Comparison of ENCODE assay signal across 8 cellular contexts in genomic region chr22:19178659-19179471, GRCh38. TPM values are rescaled to one million over a fixed set of nuclear protein-coding genes. Genes with fewer than 3 reads are reported as not detected.
DNase-seq lines count a peak whose midpoint lies in the region; ATAC-seq and TF ChIP-seq lines count a peak whose summit lies in the region.

Gene SLC25A1, minus strand, starts transcription at chr22:19178736. Its CDS starts 63 bp downstream, at chr22:19178673.

- H3K27me3 ChIP-seq in heart left ventricle (no peaks in the 10 kb centered on the region), transverse colon (no peaks in the 10 kb centered on the region)

- H3K36me3 ChIP-seq in heart left ventricle, result peaks cover 0 to 5% (median 0%) of the 10 kb centered on the region in 9 donors
- H3K36me3 ChIP-seq in transverse colon, result no peaks in the 10 kb centered on the region

- TF ChIP-seq EP300 in transverse colon (IDR thresholded peaks at IDR 0.05; ENCODE audit: low read depth), result no peak

- DNase-seq in GM10266 (ENCODE audit: extremely low spot score) (peak; percentile 98), NCI-H1092 (lab: John Stamatoyannopoulos, UW) (peak; percentile 68), T-helper 1 cell (peak; percentile 59 to 86 (median 66)), heart left ventricle (peak; percentile 92 to 97 (median 94)), posterior cingulate gyrus (peak; percentile 83 to 99 (median 92)), transverse colon (peak; percentile 96)

- WGBS in adipose tissue, 3 donors, result 1% methylated on average over 65 to 84 of the region's 84 CpGs
- WGBS in heart left ventricle, 4 donors, result 1% methylated on average over 24 to 84 of the region's 84 CpGs
- WGBS in transverse colon (ENCODE audit: low coverage in 1 of 2), 2 donors, result 1% methylated on average over 32 of the region's 84 CpGs; no CpG with 5 or more reads in 1 of the 2 donors

- peaks cover 8 to 47% (median 31%) of the 10 kb centered on the region in 12 donors for H3K4me1 ChIP-seq in heart left ventricle
- peaks cover 10 to 31% (median 27%) of the 10 kb centered on the region in 4 donors for H3K4me1 ChIP-seq in transverse colon

- ATAC-seq in HG02588 (IDR thresholded peaks at IDR 0.05; ENCODE audit: unreplicated experiment) (peak; percentile 64), heart left ventricle (peak; percentile 81 to 91 (median 89))

- TF ChIP-seq CTCF in GM10266 (IDR thresholded peaks at IDR 0.05; ENCODE audit: control insufficient read depth, insufficient read depth, low read depth, missing control alignments) (no peak), heart left ventricle (IDR thresholded peaks at IDR 0.05) (no peak), transverse colon (IDR thresholded peaks at IDR 0.05) (no peak)

- H3K9me3 ChIP-seq in heart left ventricle (no peaks in the 10 kb centered on the region), transverse colon (no peaks in the 10 kb centered on the region)

- intact Hi-C loops in heart left ventricle (cut with DNase I), result loop anchor here in 3 of 10 donors (5.0 kb wide), 4 partner anchors 37 to 298 kb away; partner anchors contain the start of genes CDC45 (in 2 of the 3), UFD1 (in 2 of the 3), ESS2 (in 1 of the 3) and HIRA (in 1 of the 3)
- intact Hi-C loops in posterior cingulate gyrus (cut with DNase I), result loop anchor here (1.0 to 2.0 kb wide), 2 partner anchors 112 to 253 kb away; partner anchors contain the start of genes CLTCL1 and MRPL40
- intact Hi-C loops in transverse colon (cut with DNase I; ENCODE audit: low total_unique reads), result no loop called here

- TF ChIP-seq POLR2A in heart left ventricle (IDR thresholded peaks at IDR 0.05), result no peak
- peak; percentile 63 for TF ChIP-seq POLR2A in transverse colon (IDR thresholded peaks at IDR 0.05)

- H3K4me3 ChIP-seq in heart left ventricle (peak within 1 kb of the TSS; percentile 77 to 99 (median 88)), transverse colon (peak within 1 kb of the TSS; percentile 87 to 92 (median 88))

- in situ Hi-C loops in transverse colon (cut with MboI; ENCODE audit: low pct_ligation_motif_present in 1 of 4, low pct_unique_long_range_greater_than_20kb in 1 of 4, low sequenced_read_pairs in 3 of 4), result loop anchor here in 1 of 4 donors (25.0 kb wide), 1 partner anchor 458 kb away; no protein-coding TSS in a partner anchor

- H3K27ac ChIP-seq in adipose tissue (ENCODE audit: low read depth, low read length), result no peak within 1 kb of the TSS
- peak within 1 kb of the TSS; percentile 74 to 92 (median 86) for H3K27ac ChIP-seq in heart left ventricle
- H3K27ac ChIP-seq in transverse colon, result peak within 1 kb of the TSS; percentile 94 to 97 (median 96)

RNA-seq across cellular contexts. Expression of gene SLC25A1, which starts in this region (rescaled TPM):
- polyA plus RNA-seq in adipose tissue (100 to 1,000 TPM in 2 of 3 donors, 10 to 100 TPM in 1; 80.6 to 369 (median 151) TPM), heart left ventricle (10 to 100 TPM; 28.4 to 28.8 TPM)
- total RNA-seq in heart left ventricle (10 to 100 TPM; 16.1 to 35.8 (median 24.6) TPM), transverse colon (100 to 1,000 TPM in 3 of 4 donors, 10 to 100 TPM in 1; 80.2 to 146 (median 132) TPM)
